ENCODE assay signal across 8 cellular contexts in genomic region chr17:42016952-42017865, GRCh38. TPM values are rescaled to one million over a fixed set of nuclear protein-coding genes. Genes with fewer than 3 reads are reported as not detected.
DNase-seq lines count a peak whose midpoint lies in the region; ATAC-seq and TF ChIP-seq lines count a peak whose summit lies in the region.

Gene DNAJC7, minus strand, starts transcription at chr17:42017439. Its CDS starts 23 bp downstream, at chr17:42017416.

- no peaks in the 10 kb centered on the region for H3K27me3 ChIP-seq in right cardiac atrium (ENCODE audit: control insufficient read depth, insufficient read depth)
- no peaks in the 10 kb centered on the region for H3K27me3 ChIP-seq in uterus

- DNase-seq in GM13977 (ENCODE audit: low spot score), result peak; percentile 96
- DNase-seq in NCI-H1694 treated with DMSO at 0.1 percent for 48 hours (lab: John Stamatoyannopoulos, UW), result peak; percentile 92
- DNase-seq in T-helper 2 cell, result peak; percentile 73 to 96 (median 82)
- DNase-seq in right cardiac atrium, result peak; percentile 94 to 98 (median 97)
- DNase-seq in putamen (ENCODE audit: low spot score), result peak; percentile 93
- peak; percentile 88 to 90 for DNase-seq in uterus

- H3K9me3 ChIP-seq in right cardiac atrium (ENCODE audit: control insufficient read depth, low read length) (no peaks in the 10 kb centered on the region), uterus (no peaks in the 10 kb centered on the region)

- H3K4me3 ChIP-seq in right cardiac atrium (ENCODE audit: low read length) (peak within 1 kb of the TSS; percentile 73), uterus (peak within 1 kb of the TSS; percentile 80 to 99)

- peak; percentile 20 to 48 for TF ChIP-seq POLR2A in uterus (IDR thresholded peaks at IDR 0.05)

- H3K4me1 ChIP-seq in right cardiac atrium (ENCODE audit: control insufficient read depth, insufficient read depth, low read length) (peaks cover 6% of the 10 kb centered on the region), uterus (peaks cover 9 to 15% of the 10 kb centered on the region in 2 donors)

- H3K27ac ChIP-seq in angular gyrus (ENCODE audit: low read depth, low read length), result peak within 1 kb of the TSS; percentile 94
- H3K27ac ChIP-seq in right cardiac atrium (ENCODE audit: low read length), result peak within 1 kb of the TSS; percentile 69
- peak within 1 kb of the TSS; percentile 85 to 90 for H3K27ac ChIP-seq in uterus

- ATAC-seq in HG02884 (IDR thresholded peaks at IDR 0.05; ENCODE audit: unreplicated experiment), result peak; percentile 68
- ATAC-seq in right cardiac atrium, result peak; percentile 96 to 97

- in situ Hi-C loops in GM13977 (cut with MboI; ENCODE audit: low pct_unique_long_range_greater_than_20kb, low sequenced_read_pairs, unreplicated experiment), result no loop called here

- WGBS in right cardiac atrium, result under 1% methylated on average over 70 of the region's 70 CpGs

- TF ChIP-seq CTCF in GM13977 (IDR thresholded peaks at IDR 0.05; ENCODE audit: extremely low read depth, insufficient read depth, missing control alignments) (no peak), uterus (IDR thresholded peaks at IDR 0.05) (peak in 2 of 4 experiments; percentile 45 to 63)

- intact Hi-C loops in right cardiac atrium (cut with DNase I) (loop anchor here in 1 of 4 donors (5.0 kb wide), 1 partner anchor 50 kb away; the partner anchor contains the start of gene CNP), uterus (cut with DNase I; ENCODE audit: low total_unique reads) (no loop called here)

- H3K36me3 ChIP-seq in uterus, result no peaks in the 10 kb centered on the region

RNA-seq across cellular contexts. Expression of gene DNAJC7, which starts in this region (rescaled TPM):
- total RNA-seq in right cardiac atrium (10 to 100 TPM; 56.2 to 81.5 (median 65.3) TPM), uterus (100 to 1,000 TPM in 1 of 4 donors, 10 to 100 TPM in 3; 25.1 to 107 (median 53.1) TPM)
- 60.7 TPM for polyA plus RNA-seq in right cardiac atrium

Comparison
In these comparisons a context has a peak if more than half of its experiments do, and no peak if none do; other contexts are left out.
1. Peak in every context shown above with its lines: DNase-seq, ATAC-seq, H3K4me3 ChIP-seq and H3K27ac ChIP-seq.